27 cellular contexts compared by ENCODE assay signal in genomic region chr5:107666051-107666655, GRCh38. TPM values are rescaled to one million over a fixed set of nuclear protein-coding genes. Genes with fewer than 3 reads are reported as not detected.
DNase-seq lines count a peak whose midpoint lies in the region; ATAC-seq, FAIRE-seq and TF ChIP-seq lines count a peak whose summit lies in the region.
"Had no signal": no experiment of that assay in that cellular context is flagged by ENCODE, and none has a peak within 500 bp of the region (broad histone marks: within the 10 kb centered on the region; RNA-seq: fewer than 3 reads in every experiment).

No MANE protein-coding gene starts in this region.

- H3K27me3 Mint-ChIP-seq in endodermal cell (ENCODE audit: insufficient read depth) (peaks cover 14% of the 10 kb centered on the region), nephron (ENCODE audit: low read depth) (peaks cover 10% of the 10 kb centered on the region)

- TF ChIP-seq CTCF in A549 (IDR thresholded peaks at IDR 0.05) (no peak), LNCaP clone FGC (IDR thresholded peaks at IDR 0.05; ENCODE audit: control insufficient read depth, extremely low read depth, insufficient read depth) (no peak), endodermal cell (conservative IDR thresholded peaks at IDR 0.05) (no peak), nephron (IDR thresholded peaks at IDR 0.05; ENCODE audit: unreplicated experiment in 3 of 3) (no peak)

- peaks cover 31% of the 10 kb centered on the region for H3K36me3 ChIP-seq in endodermal cell (ENCODE audit: control insufficient read depth, insufficient read depth, low read length)
- H3K36me3 ChIP-seq: BE2C, brain microvascular endothelial cell, heart left ventricle, Peyer's patch, stomach, transverse colon had no signal

- no peaks in the 10 kb centered on the region for H3K9me3 ChIP-seq in A549
- H3K9me3 ChIP-seq in endodermal cell (ENCODE audit: control insufficient read depth, low read length): no peaks in the 10 kb centered on the region
- H3K9me3 ChIP-seq: BE2C, heart left ventricle, Peyer's patch, stomach, transverse colon had no signal

- H3K27me3 ChIP-seq in endodermal cell (ENCODE audit: control insufficient read depth, insufficient read depth, low read length, poor library complexity, severe bottlenecking): no peaks in the 10 kb centered on the region
- H3K27me3 ChIP-seq: BE2C, brain microvascular endothelial cell, Peyer's patch had no signal

- H3K9me3 Mint-ChIP-seq in endodermal cell (no peaks in the 10 kb centered on the region), nephron (no peaks in the 10 kb centered on the region)
- H3K9me3 Mint-ChIP-seq: activated naive CD8-positive, alpha-beta T cell treated with anti-CD3 and anti-CD28 coated beads, Interleukin-2, amount 50 U/mL, for 24 hours; effector memory CD8-positive, alpha-beta T cell had no signal

- H3K4me1 ChIP-seq in A549 (peaks cover 59% of the 10 kb centered on the region), endodermal cell (ENCODE audit: control insufficient read depth, insufficient read depth, low read length) (peaks cover 3% of the 10 kb centered on the region)

- no peak for TF ChIP-seq POLR2A in A549 (IDR thresholded peaks at IDR 0.05; ENCODE audit: low read length)

- no peak overlapping the region for H3K9ac ChIP-seq in endodermal cell (ENCODE audit: extremely low read depth, low read length, poor library complexity, severe bottlenecking)

- 31% methylated on average over 3 of the region's 3 CpGs for WGBS in A549 (ENCODE audit: missing lambda C conversion rate)
- WGBS in endodermal cell (ENCODE audit: insufficient coverage in 1 of 2, insufficient read length in 1 of 2), 2 experiments: 86% methylated on average over 3 of the region's 3 CpGs; no CpG with 5 or more reads in 1 of the 2 experiments

- H3K27ac ChIP-seq in A549: 0 out of 6 replicates have a peak overlapping the region, but pooled peaks of 1 of the 2 experiments have one; percentile 0
- H3K27ac ChIP-seq in endodermal cell (ENCODE audit: low read depth, low read length): no peak overlapping the region
- H3K27ac ChIP-seq: brain microvascular endothelial cell, Peyer's patch, stomach, transverse colon had no signal

- FAIRE-seq in A549 (lab: Jason Lieb, UNC): no peak
- FAIRE-seq: H1, HTR-8/SVneo, TTC549 had no signal

- H3K27ac Mint-ChIP-seq in endodermal cell (no peak overlapping the region), nephron (no peak overlapping the region)
- H3K27ac Mint-ChIP-seq: activated naive CD8-positive, alpha-beta T cell treated with anti-CD3 and anti-CD28 coated beads, Interleukin-2, amount 50 U/mL, for 24 hours; effector memory CD8-positive, alpha-beta T cell had no signal

- ATAC-seq in A549 (no peak), HG02763 (IDR thresholded peaks at IDR 0.05; ENCODE audit: unreplicated experiment) (no peak)
- ATAC-seq: activated naive CD8-positive, alpha-beta T cell treated with anti-CD3 and anti-CD28 coated beads, Interleukin-2, amount 50 U/mL, for 24 hours; effector memory CD8-positive, alpha-beta T cell; heart left ventricle; left ventricle myocardium superior had no signal

- POLR2A ChIA-PET in A549 (lab: Yijun Ruan, JAX): interaction anchor here (1.4 kb wide), 1 partner anchor 94 kb away, joined by 3 read pairs; no protein-coding TSS in a partner anchor

- H3K4me2 ChIP-seq in A549: peak overlapping the region; percentile 93

- CTCF ChIA-PET in A549 (lab: Yijun Ruan, JAX): no interaction called here

- no peak for TF ChIP-seq RAD21 in A549 (conservative IDR thresholded peaks at IDR 0.05 in 1 of 2, IDR thresholded peaks at IDR 0.05 in 1 of 2)

- DNase-seq in A549 (ENCODE audit: low read depth in 1 of 2, low spot score in 1 of 2): no peak
- no peak for DNase-seq in LNCaP clone FGC (ENCODE audit: low read depth)
- no peak for DNase-seq in endodermal cell
- DNase-seq in stimulated activated CD4-positive, alpha-beta T cell treated with anti-CD3 and anti-CD28 coated beads, Interleukin-2, amount 100 ng/mL, for 48 hours: no peak
- DNase-seq in NCI-H1694 treated with DMSO at 0.1 percent for 48 hours (lab: John Stamatoyannopoulos, UW): no peak
- no peak for DNase-seq in activated CD4-positive, alpha-beta T cell treated with anti-CD3 and anti-CD28 coated beads, Interleukin-2, amount 50 U/mL, for 48 hours
- DNase-seq: activated CD4-positive, CD25-positive, alpha-beta regulatory T cell treated with anti-CD3 and anti-CD28 coated beads, Interleukin-2, amount 50 U/mL, for 72 hours; activated gamma-delta T cell; activated naive CD8-positive, alpha-beta T cell treated with anti-CD3 and anti-CD28 coated beads, Interleukin-2, amount 50 U/mL, for 24 hours; BE2C; brain microvascular endothelial cell; DMS79; effector memory CD8-positive, alpha-beta T cell; heart left ventricle; KBM-7; left ventricle myocardium superior; NCI-H187; NCI-H526; Peyer's patch; stimulated activated CD4-positive, alpha-beta T cell treated with anti-CD3 and anti-CD28 coated beads, Interleukin-15, amount 100 ng/mL, for 24 hours; stomach; transverse colon had no signal

- H3K4me3 ChIP-seq in A549 (0 out of 3 replicates have a peak overlapping the region, but pooled peaks have one; percentile 1), LNCaP clone FGC (ENCODE audit: low read depth, low read length) (peak overlapping the region; percentile 87), endodermal cell (ENCODE audit: low read length) (peak overlapping the region; percentile 92)
- H3K4me3 ChIP-seq: Peyer's patch, stomach, transverse colon had no signal

- H3K4me1 Mint-ChIP-seq in endodermal cell: peaks cover 29% of the 10 kb centered on the region
- peaks cover 8% of the 10 kb centered on the region for H3K4me1 Mint-ChIP-seq in nephron

- H3K4me3 Mint-ChIP-seq in endodermal cell (no peak overlapping the region), nephron (peak overlapping the region; percentile 23 to 56 (median 49))
- H3K4me3 Mint-ChIP-seq: activated naive CD8-positive, alpha-beta T cell treated with anti-CD3 and anti-CD28 coated beads, Interleukin-2, amount 50 U/mL, for 24 hours; effector memory CD8-positive, alpha-beta T cell had no signal

- H3K36me3 Mint-ChIP-seq in endodermal cell (ENCODE audit: low read depth): peaks cover 12% of the 10 kb centered on the region
- peaks cover 3% of the 10 kb centered on the region for H3K36me3 Mint-ChIP-seq in nephron (ENCODE audit: low read depth)

- no peak for TF ChIP-seq EP300 in A549 (IDR thresholded peaks at IDR 0.05)

TF ChIP-seq in A549, 52 proteins besides CTCF, POLR2A, EP300 and RAD21:
- TF ChIP-seq MAZ (IDR thresholded peaks at IDR 0.05; ENCODE audit: borderline replicate concordance, low read depth, low read length) (no peak), MYC (IDR thresholded peaks at IDR 0.05; ENCODE audit: borderline replicate concordance, low read length) (no peak), EHF (CRISPR knock-in tag; IDR thresholded peaks at IDR 0.05) (no peak), HEYL (CRISPR knock-in tag; IDR thresholded peaks at IDR 0.05) (no peak), FOSB (CRISPR knock-in tag; IDR thresholded peaks at IDR 0.05) (no peak), BHLHE40 (IDR thresholded peaks at IDR 0.05; ENCODE audit: low read depth, low read length) (no peak), ZC3H11A (IDR thresholded peaks at IDR 0.05) (no peak), NR3C1 (IDR thresholded peaks at IDR 0.05) (no peak)
- TF ChIP-seq, protein P1, sequence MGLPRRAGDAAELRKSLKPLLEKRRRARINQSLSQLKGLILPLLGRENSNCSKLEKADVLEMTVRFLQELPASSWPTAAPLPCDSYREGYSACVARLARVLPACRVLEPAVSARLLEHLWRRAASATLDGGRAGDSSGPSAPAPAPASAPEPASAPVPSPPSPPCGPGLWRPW (IDR thresholded peaks at IDR 0.05): no peak

RNA-seq across cellular contexts. Expression of gene EFNA5, which starts 4.6 kb away (rescaled TPM):
- polyA plus RNA-seq in A549 (2011; rRNA removed) (20.7 and 27.0 TPM in 2 replicates), A549 (2017; fragmentation: RNase III; extraction: RNeasy Plus Mini Kit Qiagen cat#74134 plus additional on column Dnase treatment) (8.1 to 10.6 TPM (median 8.5 TPM) in 3 replicates)
- 3.5 and 4.6 TPM in 2 replicates for polyA plus RNA-seq in A549 (2012; cell fraction: cytosol; rRNA removed)
- 9.0 and 14.4 TPM in 2 replicates for polyA plus RNA-seq in A549 (2012; cell fraction: nucleus; rRNA removed)
- 34.5 and 44.5 TPM in 2 replicates for polyA minus RNA-seq in A549 (2011; rRNA and poly(A)+ RNA removed)
- total RNA-seq in endodermal cell: 10 to 100 TPM; 53.3 to 63.1 TPM
- polyA plus RNA-seq in endodermal cell (2013, experiment 1 of 2): 26.6 TPM
- polyA plus RNA-seq in endodermal cell (2013, experiment 2 of 2): 25.5 TPM

Comparison
In these comparisons a context has a peak if more than half of its experiments do, and no peak if none do; other contexts are left out.
1. H3K4me3 ChIP-seq: peak in every context shown above with its lines; median percentile 92 in endodermal cell; 87 in LNCaP clone FGC; 1 in A549.